ENCODE assay signal across 20 cellular contexts in genomic region chr3:11658180-11658579, GRCh38. TPM values are rescaled to one million over a fixed set of nuclear protein-coding genes. Genes with fewer than 3 reads are reported as not detected.
DNase-seq lines count a peak whose midpoint lies in the region; ATAC-seq and TF ChIP-seq lines count a peak whose summit lies in the region.
"Had no signal": no experiment of that assay in that cellular context is flagged by ENCODE, and none has a peak within 500 bp of the region (broad histone marks: within the 10 kb centered on the region; RNA-seq: fewer than 3 reads in every experiment).

No MANE protein-coding gene starts in this region.

- TF ChIP-seq CTCF in body of pancreas (IDR thresholded peaks at IDR 0.05) (no peak), endodermal cell (conservative IDR thresholded peaks at IDR 0.05) (no peak), mucosa of descending colon (IDR thresholded peaks at IDR 0.05) (no peak)

- no peaks in the 10 kb centered on the region for H3K36me3 ChIP-seq in body of pancreas (replicated peaks in 1 of 2; ENCODE audit: insufficient read depth in 1 of 2, low read depth in 2 of 2)
- H3K36me3 ChIP-seq in endodermal cell (ENCODE audit: control insufficient read depth, insufficient read depth, low read length), result no peaks in the 10 kb centered on the region
- no peaks in the 10 kb centered on the region for H3K36me3 ChIP-seq in mucosa of descending colon (ENCODE audit: low read depth)
- H3K36me3 ChIP-seq: BLaER1 had no signal

- H3K9me3 Mint-ChIP-seq in endodermal cell, result peaks cover 6% of the 10 kb centered on the region
- H3K9me3 Mint-ChIP-seq: CD4-positive, CD25-positive, alpha-beta regulatory T cell; CD8-positive, alpha-beta T cell had no signal

- H3K27ac ChIP-seq in body of pancreas, result peak overlapping the region; percentile 11 to 72 (median 54)
- no peak overlapping the region for H3K27ac ChIP-seq in endodermal cell (ENCODE audit: low read depth, low read length)
- H3K27ac ChIP-seq: 22Rv1, BLaER1, C4-2B, GM23248 had no signal

- intact Hi-C loops in body of pancreas (cut with DNase I), result no loop called here
- intact Hi-C loops in mucosa of descending colon (cut with DNase I, micrococcal nuclease), result loop anchor here in 1 of 2 donors (10.0 kb wide), 1 partner anchor 147 kb away; no protein-coding TSS in a partner anchor

- H3K4me3 ChIP-seq in body of pancreas, result no peak overlapping the region
- no peak overlapping the region for H3K4me3 ChIP-seq in endodermal cell (ENCODE audit: low read length)
- H3K4me3 ChIP-seq in mucosa of descending colon, result no peak overlapping the region
- H3K4me3 ChIP-seq: BLaER1, GM12878, GM23248 had no signal

- no peaks in the 10 kb centered on the region for H3K9me3 ChIP-seq in body of pancreas
- H3K9me3 ChIP-seq in endodermal cell (ENCODE audit: control insufficient read depth, low read length), result no peaks in the 10 kb centered on the region
- no peaks in the 10 kb centered on the region for H3K9me3 ChIP-seq in mucosa of descending colon
- H3K9me3 ChIP-seq: BLaER1 had no signal

- ATAC-seq in body of pancreas (no peak), mucosa of descending colon (peak; percentile 51)
- ATAC-seq: CD8-positive, alpha-beta T cell; GM12878 had no signal

- no peak overlapping the region for H3K9ac ChIP-seq in endodermal cell (ENCODE audit: extremely low read depth, low read length, poor library complexity, severe bottlenecking)
- H3K9ac ChIP-seq: BLaER1, GM23248 had no signal

- no peak overlapping the region for H3K4me3 Mint-ChIP-seq in endodermal cell
- H3K4me3 Mint-ChIP-seq: B cell; CD4-positive, CD25-positive, alpha-beta regulatory T cell; CD8-positive, alpha-beta T cell had no signal

- no peak for DNase-seq in body of pancreas
- no peak for DNase-seq in endodermal cell
- DNase-seq in mucosa of descending colon, result no peak
- DNase-seq in central memory CD4-positive, alpha-beta T cell, result no peak
- no peak for DNase-seq in COLO668 (lab: John Stamatoyannopoulos, UW; ENCODE audit: unreplicated experiment)
- no peak for DNase-seq in NCI-H2171 (lab: John Stamatoyannopoulos, UW)
- DNase-seq: CD4-positive, CD25-positive, alpha-beta regulatory T cell; CD8-positive, alpha-beta T cell; DMS 273 treated with DMSO at 0.1 percent for 48 hours; DMS79; EL; GDM1; GM23248; H7; HCEC 1CT had no signal

- H3K4me1 Mint-ChIP-seq in endodermal cell, result peaks cover 34% of the 10 kb centered on the region

- H3K36me3 Mint-ChIP-seq in endodermal cell (ENCODE audit: low read depth), result no peaks in the 10 kb centered on the region
- H3K36me3 Mint-ChIP-seq: CD4-positive, CD25-positive, alpha-beta regulatory T cell; CD8-positive, alpha-beta T cell had no signal

- H3K27me3 ChIP-seq in body of pancreas (no peaks in the 10 kb centered on the region), endodermal cell (ENCODE audit: control insufficient read depth, insufficient read depth, low read length, poor library complexity, severe bottlenecking) (no peaks in the 10 kb centered on the region)
- H3K27me3 ChIP-seq: BLaER1 had no signal

- no peak for TF ChIP-seq POLR2A in body of pancreas (IDR thresholded peaks at IDR 0.05)

- peaks cover 84% of the 10 kb centered on the region for H3K4me1 ChIP-seq in body of pancreas
- H3K4me1 ChIP-seq in endodermal cell (ENCODE audit: control insufficient read depth, insufficient read depth, low read length), result peaks cover 9% of the 10 kb centered on the region
- H3K4me1 ChIP-seq in mucosa of descending colon (ENCODE audit: low read depth), result peaks cover 6% of the 10 kb centered on the region

- no peaks in the 10 kb centered on the region for H3K27me3 Mint-ChIP-seq in endodermal cell (ENCODE audit: insufficient read depth)
- H3K27me3 Mint-ChIP-seq: B cell had no signal

- 14 to 15% methylated on average over 5 of the region's 5 CpGs for WGBS in body of pancreas, 2 donors
- 75 to 100% methylated on average over 3 to 5 of the region's 5 CpGs for WGBS in endodermal cell (ENCODE audit: insufficient coverage in 1 of 2, insufficient read length in 1 of 2), 2 experiments

- peak overlapping the region; percentile 42 for H3K27ac Mint-ChIP-seq in endodermal cell
- H3K27ac Mint-ChIP-seq: B cell; CD4-positive, CD25-positive, alpha-beta regulatory T cell; CD8-positive, alpha-beta T cell had no signal

RNA-seq across cellular contexts. Expression of gene VGLL4, which starts 14.5 kb away (rescaled TPM):
- 10 to 100 TPM; 66.4 to 91.0 TPM for total RNA-seq in body of pancreas
- total RNA-seq in endodermal cell, result 10 to 100 TPM; 47.5 to 49.7 TPM
- polyA plus RNA-seq in endodermal cell (2013, experiment 1 of 2), result 77.0 TPM
- polyA plus RNA-seq in endodermal cell (2013, experiment 2 of 2), result 77.0 TPM
- total RNA-seq in mucosa of descending colon, result 10 to 100 TPM; 42.5 to 51.3 (median 46.4) TPM
